ENCODE assay signal across 9 cellular contexts in the genomic region with DNA sequence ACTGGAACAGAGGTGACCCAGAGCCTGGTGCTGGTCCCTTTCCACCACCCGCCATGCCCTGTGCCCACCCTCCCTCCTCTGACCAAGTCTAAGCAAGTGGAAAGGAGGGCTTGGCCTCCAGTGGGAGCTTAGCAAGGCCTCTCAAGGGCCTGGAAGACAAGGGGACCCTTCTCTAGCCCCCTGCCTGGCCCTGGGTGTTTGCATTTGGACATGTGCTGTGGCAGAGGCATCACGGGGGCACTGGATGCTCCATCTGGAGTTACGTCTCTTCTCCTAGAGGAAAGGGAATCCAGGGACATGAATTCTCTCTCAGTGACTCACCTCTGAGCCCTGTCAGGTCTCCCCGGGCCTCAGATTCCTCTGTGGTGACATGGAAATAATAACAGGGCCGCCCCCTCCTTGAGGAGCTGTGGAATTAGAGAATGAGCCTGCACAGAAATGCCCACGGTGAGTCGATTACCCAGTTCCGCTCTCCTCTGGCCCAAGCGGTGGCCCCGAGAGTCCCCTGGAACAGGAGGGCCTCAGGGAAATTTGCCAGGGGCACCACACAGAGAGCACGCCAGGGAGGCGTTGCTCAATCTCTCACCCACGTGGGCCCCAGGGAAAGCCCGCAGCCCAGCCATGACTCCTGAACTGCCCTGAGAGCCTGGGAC.
DNase-seq lines count a peak whose midpoint lies in the region; ATAC-seq, FAIRE-seq and TF ChIP-seq lines count a peak whose summit lies in the region.
"Had no signal": no experiment of that assay in that cellular context is flagged by ENCODE, and none has a peak within 500 bp of the region (broad histone marks: within the 10 kb centered on the region; RNA-seq: fewer than 3 reads in every experiment).

No MANE protein-coding gene starts in this region.

- H3K4me1 Mint-ChIP-seq in GM23338: peaks cover 7% of the 10 kb centered on the region

- H3F3A ChIP-seq in GM23338 (replicated peaks; ENCODE audit: low read depth) (no peaks in the 10 kb centered on the region), SK-N-SH (replicated peaks; ENCODE audit: insufficient read depth) (no peaks in the 10 kb centered on the region)

- H3K27me3 Mint-ChIP-seq in GM23338 (ENCODE audit: insufficient read depth, low read depth, poor library complexity): peaks cover 14% of the 10 kb centered on the region

- H3K4me3 ChIP-seq in GM23338: no peak overlapping the region
- no peak overlapping the region for H3K4me3 ChIP-seq in SK-N-SH (ENCODE audit: low read depth in 2 of 2, low read length in 1 of 2)
- H3K4me3 ChIP-seq in skeletal muscle satellite cell (ENCODE audit: low read length): no peak overlapping the region
- no peak overlapping the region for H3K4me3 ChIP-seq in small intestine (ENCODE audit: low read depth in 1 of 2, low read length in 2 of 2)

- no peak for TF ChIP-seq CTCF in GM23338 (conservative IDR thresholded peaks at IDR 0.05; ENCODE audit: low read depth in 2 of 2)
- TF ChIP-seq CTCF in SK-N-SH (IDR thresholded peaks at IDR 0.05): no peak

- no peak overlapping the region for H3K27ac Mint-ChIP-seq in GM23338

- H3K9me2 ChIP-seq in GM23338 (ENCODE audit: insufficient read depth) (no peaks in the 10 kb centered on the region), SK-N-SH (no peaks in the 10 kb centered on the region)

- no peak for FAIRE-seq in small intestine (lab: Jason Lieb, UNC)

- TF ChIP-seq RAD21 in SK-N-SH (IDR thresholded peaks at IDR 0.05; ENCODE audit: low read length): no peak

- peak; percentile 68 for ATAC-seq in GM23338
- ATAC-seq in HG03521 (IDR thresholded peaks at IDR 0.05; ENCODE audit: unreplicated experiment): no peak
- no peak for ATAC-seq in GM18520 (IDR thresholded peaks at IDR 0.05; ENCODE audit: unreplicated experiment)

- H3K79me2 ChIP-seq in GM23338 (replicated peaks; ENCODE audit: insufficient read depth) (no peaks in the 10 kb centered on the region), SK-N-SH (ENCODE audit: insufficient read depth) (no peaks in the 10 kb centered on the region)

- DNase-seq in GM23338 (ENCODE audit: low spot score): no peak
- DNase-seq in SK-N-SH: peak; percentile 30
- DNase-seq in cardiac septum (ENCODE audit: low spot score): peak; percentile 81
- DNase-seq in small intestine: no peak
- no peak for DNase-seq in stimulated activated CD4-positive, alpha-beta T cell treated with anti-CD3 and anti-CD28 coated beads, Interleukin-4, amount 100 ng/mL, for 4 hours
- DNase-seq: MM.1S had no signal

- intact Hi-C loops in cardiac septum (cut with DNase I): loop anchor here (5.0 to 10.0 kb wide), 2 partner anchors 91 to 247 kb away; no protein-coding TSS in a partner anchor

- CTCF ChIA-PET in SK-N-SH (lab: Yijun Ruan, JAX): no interaction called here

- H2AFZ ChIP-seq in GM23338 (no peak overlapping the region), SK-N-SH (ENCODE audit: low read depth) (no peak overlapping the region)

- H3K4me2 ChIP-seq in GM23338 (no peak overlapping the region), SK-N-SH (peak overlapping the region; percentile 66), skeletal muscle satellite cell (ENCODE audit: low read length) (peak overlapping the region; percentile 67)

- H3K4me3 Mint-ChIP-seq in GM23338: no peak overlapping the region

- H3K4me1 ChIP-seq in GM23338 (ENCODE audit: insufficient read depth): no peaks in the 10 kb centered on the region
- peaks cover 14 to 26% of the 10 kb centered on the region in 2 experiments; a peak in 2 of 4 replicates for H3K4me1 ChIP-seq in SK-N-SH (ENCODE audit: control insufficient read depth in 1 of 2, insufficient read depth in 2 of 2, low read depth in 1 of 2, low read length in 1 of 2)
- peaks cover 60% of the 10 kb centered on the region for H3K4me1 ChIP-seq in skeletal muscle satellite cell (ENCODE audit: control insufficient read depth, insufficient read depth, low read length)
- no peaks in the 10 kb centered on the region for H3K4me1 ChIP-seq in small intestine (ENCODE audit: control insufficient read depth in 2 of 2, insufficient read depth in 1 of 2, low read depth in 1 of 2, low read length in 1 of 2)

- POLR2A ChIA-PET in SK-N-SH (lab: Yijun Ruan, JAX): no interaction called here

- H3K36me3 ChIP-seq in GM23338 (ENCODE audit: insufficient read depth) (no peaks in the 10 kb centered on the region), SK-N-SH (replicated peaks in 1 of 2; ENCODE audit: control insufficient read depth in 1 of 2, insufficient read depth in 2 of 2, low read length in 1 of 2) (no peaks in the 10 kb centered on the region), skeletal muscle satellite cell (ENCODE audit: insufficient read depth, low read length) (no peaks in the 10 kb centered on the region), small intestine (ENCODE audit: control insufficient read depth in 2 of 2, insufficient read depth in 2 of 2, low read length in 2 of 2) (no peaks in the 10 kb centered on the region)

- H3K9ac ChIP-seq in SK-N-SH (peak overlapping the region; percentile 33; the same call in 1 of the 2 replicates), skeletal muscle satellite cell (ENCODE audit: low read depth, low read length) (peak overlapping the region; percentile 82)

- H4K20me1 ChIP-seq in GM23338 (replicated peaks; ENCODE audit: insufficient read depth): no peaks in the 10 kb centered on the region
- H4K20me1 ChIP-seq in SK-N-SH (ENCODE audit: insufficient read depth): no peaks in the 10 kb centered on the region

- no peaks in the 10 kb centered on the region for H3K9me3 Mint-ChIP-seq in GM23338

- H3K27ac ChIP-seq in GM23338 (ENCODE audit: low read depth) (no peak overlapping the region), SK-N-SH (ENCODE audit: low read depth in 2 of 2, low read length in 1 of 2) (peak overlapping the region; percentile 11 to 73; a peak in 2 of 4 replicates), small intestine (ENCODE audit: low read depth in 1 of 2, low read length in 1 of 2) (no peak overlapping the region)

- H3K36me3 Mint-ChIP-seq in GM23338 (ENCODE audit: low read depth): no peaks in the 10 kb centered on the region

- WGBS in SK-N-SH (ENCODE audit: low lambda C conversion rate): 23% methylated on average over 9 of the region's 14 CpGs
- 51 to 59% (median 52%) methylated on average over 9 to 14 of the region's 14 CpGs for WGBS in small intestine, 3 donors

- H3K27me3 ChIP-seq in GM23338 (ENCODE audit: insufficient read depth) (no peaks in the 10 kb centered on the region), SK-N-SH (ENCODE audit: insufficient read depth) (no peaks in the 10 kb centered on the region), skeletal muscle satellite cell (ENCODE audit: control insufficient read depth, insufficient read depth, low read length) (no peaks in the 10 kb centered on the region), small intestine (ENCODE audit: control insufficient read depth in 2 of 2, insufficient read depth in 2 of 2, low read length in 2 of 2) (no peaks in the 10 kb centered on the region)

- peak in 1 of 2 experiments; percentile 82; a peak in 2 of 4 replicates for TF ChIP-seq EP300 in SK-N-SH (IDR thresholded peaks at IDR 0.05; ENCODE audit: borderline replicate concordance in 1 of 2, low read depth in 1 of 2, low read length in 1 of 2)

- H3K9me3 ChIP-seq in SK-N-SH (no peaks in the 10 kb centered on the region), skeletal muscle satellite cell (replicated peaks; ENCODE audit: low read length) (no peaks in the 10 kb centered on the region), small intestine (ENCODE audit: control insufficient read depth, low read depth) (no peaks in the 10 kb centered on the region)

TF ChIP-seq in GM23338, 12 proteins besides CTCF, POLR2A, EP300 and RAD21:
- no peak for TF ChIP-seq ZNF331 (CRISPR knock-in tag; IDR thresholded peaks at IDR 0.05; ENCODE audit: low read depth)
- TF ChIP-seq EZH2phosphoT487 (IDR thresholded peaks at IDR 0.05; ENCODE audit: unreplicated experiment): no peak

TF ChIP-seq in SK-N-SH, 30 proteins besides CTCF, POLR2A, EP300 and RAD21 (continues in another document):
- no peak for TF ChIP-seq NRF1 (IDR thresholded peaks at IDR 0.05; ENCODE audit: low read depth, low read length)
- TF ChIP-seq TCF12 (IDR thresholded peaks at IDR 0.05): peak; percentile 92
- TF ChIP-seq, protein P1, sequence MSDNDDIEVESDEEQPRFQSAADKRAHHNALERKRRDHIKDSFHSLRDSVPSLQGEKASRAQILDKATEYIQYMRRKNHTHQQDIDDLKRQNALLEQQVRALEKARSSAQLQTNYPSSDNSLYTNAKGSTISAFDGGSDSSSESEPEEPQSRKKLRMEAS (IDR thresholded peaks at IDR 0.05; ENCODE audit: low read depth): peak; percentile 90; the same call in 1 of the 2 replicates
- no peak for TF ChIP-seq TAF1 (IDR thresholded peaks at IDR 0.05; ENCODE audit: borderline replicate concordance, low read depth, low read length)
- TF ChIP-seq FOXM1 (IDR thresholded peaks at IDR 0.05; ENCODE audit: low read depth): no peak
- no peak for TF ChIP-seq GATA2 (CRISPR knock-in tag; IDR thresholded peaks at IDR 0.05)
- TF ChIP-seq SMC3 (IDR thresholded peaks at IDR 0.05; ENCODE audit: low read depth, low read length): no peak
- no peak for TF ChIP-seq RFX5 (IDR thresholded peaks at IDR 0.05; ENCODE audit: low read length)
- peak; percentile 94 for TF ChIP-seq FOSL2 (IDR thresholded peaks at IDR 0.05; ENCODE audit: borderline replicate concordance, low read depth)
- TF ChIP-seq EZH2phosphoT487 (IDR thresholded peaks at IDR 0.05; ENCODE audit: borderline replicate concordance, low read depth): no peak
- peak; percentile 61; the same call in 1 of the 2 replicates for TF ChIP-seq MEF2A (IDR thresholded peaks at IDR 0.05; ENCODE audit: borderline replicate concordance, low read depth)
- TF ChIP-seq, protein P2, sequence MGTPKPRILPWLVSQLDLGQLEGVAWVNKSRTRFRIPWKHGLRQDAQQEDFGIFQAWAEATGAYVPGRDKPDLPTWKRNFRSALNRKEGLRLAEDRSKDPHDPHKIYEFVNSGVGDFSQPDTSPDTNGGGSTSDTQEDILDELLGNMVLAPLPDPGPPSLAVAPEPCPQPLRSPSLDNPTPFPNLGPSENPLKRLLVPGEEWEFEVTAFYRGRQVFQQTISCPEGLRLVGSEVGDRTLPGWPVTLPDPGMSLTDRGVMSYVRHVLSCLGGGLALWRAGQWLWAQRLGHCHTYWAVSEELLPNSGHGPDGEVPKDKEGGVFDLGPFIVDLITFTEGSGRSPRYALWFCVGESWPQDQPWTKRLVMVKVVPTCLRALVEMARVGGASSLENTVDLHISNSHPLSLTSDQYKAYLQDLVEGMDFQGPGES (IDR thresholded peaks at IDR 0.05; ENCODE audit: low read depth, low read length): no peak
- TF ChIP-seq, protein P3, sequence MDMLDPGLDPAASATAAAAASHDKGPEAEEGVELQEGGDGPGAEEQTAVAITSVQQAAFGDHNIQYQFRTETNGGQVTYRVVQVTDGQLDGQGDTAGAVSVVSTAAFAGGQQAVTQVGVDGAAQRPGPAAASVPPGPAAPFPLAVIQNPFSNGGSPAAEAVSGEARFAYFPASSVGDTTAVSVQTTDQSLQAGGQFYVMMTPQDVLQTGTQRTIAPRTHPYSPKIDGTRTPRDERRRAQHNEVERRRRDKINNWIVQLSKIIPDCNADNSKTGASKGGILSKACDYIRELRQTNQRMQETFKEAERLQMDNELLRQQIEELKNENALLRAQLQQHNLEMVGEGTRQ (IDR thresholded peaks at IDR 0.05; ENCODE audit: borderline replicate concordance, low read depth, low read length): no peak

Comparison
In these comparisons a context has a peak if more than half of its experiments do, and no peak if none do; other contexts are left out.
1. DNase-seq: peak in SK-N-SH (single experiment) and cardiac septum (single experiment); none in GM23338 (single experiment), small intestine (single experiment) and stimulated activated CD4-positive, alpha-beta T cell treated with anti-CD3 and anti-CD28 coated beads, Interleukin-4, amount 100 ng/mL, for 4 hours (0 of 2).
2. H3K27ac ChIP-seq: peak in SK-N-SH (2 of 2); none in GM23338 (single experiment) and small intestine (0 of 2).